ENCODE assay signal across 8 cellular contexts in genomic region chr12:110563702-110564470, GRCh38. TPM values are rescaled to one million over a fixed set of nuclear protein-coding genes. Genes with fewer than 3 reads are reported as not detected.
A peak's percentile ranks its signal among the peaks of the same experiment; 100 is the strongest.
DNase-seq lines count a peak whose midpoint lies in the region; ATAC-seq and TF ChIP-seq lines count a peak whose summit lies in the region.

No MANE protein-coding gene starts in this region.

- no peaks in the 10 kb centered on the region for H3K27me3 ChIP-seq in fibroblast of lung (ENCODE audit: control insufficient read depth, insufficient read depth, low read length)

- DNase-seq in EL = peak; percentile 56
- DNase-seq in RPMI8226 = peak; percentile 24
- DNase-seq in fibroblast of lung (ENCODE audit: low read depth in 2 of 2) = peak; percentile 53 to 66
- DNase-seq in osteocyte (ENCODE audit: extremely low spot score, unreplicated experiment) = no peak
- no peak for DNase-seq in anterior cingulate cortex (lab: John Stamatoyannopoulos, UW)
- no peak for DNase-seq in pons (ENCODE audit: low spot score)
- DNase-seq in NCI-H748 treated with DMSO at 0.1 percent for 48 hours (lab: John Stamatoyannopoulos, UW) = no peak

- no peaks in the 10 kb centered on the region for H3K9me3 Mint-ChIP-seq in osteocyte (ENCODE audit: unreplicated experiment)

- no peak overlapping the region for H2AFZ ChIP-seq in fibroblast of lung (ENCODE audit: low read length)

- no peak for ATAC-seq in HG03521 (IDR thresholded peaks at IDR 0.05; ENCODE audit: unreplicated experiment)

- H3K4me1 Mint-ChIP-seq in osteocyte (ENCODE audit: unreplicated experiment) = peaks cover 41% of the 10 kb centered on the region

- H3K27ac ChIP-seq in fibroblast of lung (ENCODE audit: insufficient read depth, low read length) = no peak overlapping the region

- H3K4me3 ChIP-seq in fibroblast of lung (replicated peaks in 1 of 4; ENCODE audit: control extremely low read depth in 1 of 4, insufficient read depth in 1 of 4, low read depth in 3 of 4, low read length in 4 of 4) = no peak overlapping the region

- H3K4me1 ChIP-seq in fibroblast of lung (ENCODE audit: control insufficient read depth, extremely low read depth, insufficient read depth, low read length) = peaks cover 6% of the 10 kb centered on the region

- H3K79me2 ChIP-seq in fibroblast of lung (ENCODE audit: control insufficient read depth, insufficient read depth, low read length) = peaks cover 32% of the 10 kb centered on the region

- no peak overlapping the region for H3K4me3 Mint-ChIP-seq in osteocyte (ENCODE audit: unreplicated experiment)

- H3K9ac ChIP-seq in fibroblast of lung (ENCODE audit: insufficient read depth, low read length) = no peak overlapping the region

- no peaks in the 10 kb centered on the region for H4K20me1 ChIP-seq in fibroblast of lung (ENCODE audit: control insufficient read depth, extremely low read depth, insufficient read depth, low read length)

- H3K4me2 ChIP-seq in fibroblast of lung (ENCODE audit: extremely low read depth, insufficient read depth, low read length) = peak overlapping the region; percentile 11

- no peaks in the 10 kb centered on the region for H3K27me3 Mint-ChIP-seq in osteocyte (ENCODE audit: unreplicated experiment)

- no peaks in the 10 kb centered on the region for H3K36me3 ChIP-seq in fibroblast of lung (ENCODE audit: control insufficient read depth, insufficient read depth, low read length)

- H3K27ac Mint-ChIP-seq in osteocyte (ENCODE audit: unreplicated experiment) = peak overlapping the region; percentile 70

- TF ChIP-seq CTCF in fibroblast of lung (conservative IDR thresholded peaks at IDR 0.05 in 1 of 2, IDR thresholded peaks at IDR 0.05 in 1 of 2; ENCODE audit: low read depth in 1 of 2, low read length in 2 of 2) = no peak
- no peak for TF ChIP-seq CTCF in osteocyte (IDR thresholded peaks at IDR 0.05)

- H3K9me3 ChIP-seq in fibroblast of lung (ENCODE audit: control insufficient read depth, insufficient read depth, low read depth, low read length) = no peaks in the 10 kb centered on the region

- no peaks in the 10 kb centered on the region for H3K36me3 Mint-ChIP-seq in osteocyte (ENCODE audit: unreplicated experiment)

RNA-seq across cellular contexts. Expression of gene PPTC7, which starts 19.2 kb away (rescaled TPM):
- total RNA-seq in fibroblast of lung (4.9 and 6.9 TPM in 2 replicates), osteocyte (13.3 and 14.4 TPM in 2 replicates)
- 9.4 and 12.5 TPM in 2 replicates for polyA plus RNA-seq in fibroblast of lung
- 6.5 and 7.9 TPM in 2 replicates for polyA plus RNA-seq in fibroblast of lung (2012)
- 4.2 and 13.4 TPM in 2 replicates for polyA minus RNA-seq in fibroblast of lung (ENCODE audit: low replicate concordance)

RNA-seq across cellular contexts. Expression of gene TCTN1, which starts 50.0 kb away (rescaled TPM):
- total RNA-seq in fibroblast of lung = 24.9 and 27.4 TPM in 2 replicates
- polyA plus RNA-seq in fibroblast of lung = 20.3 and 25.0 TPM in 2 replicates
- polyA plus RNA-seq in fibroblast of lung (2012) = 20.8 and 24.8 TPM in 2 replicates
- 10.3 and 29.6 TPM in 2 replicates for polyA minus RNA-seq in fibroblast of lung (ENCODE audit: low replicate concordance)
- 49.5 and 51.4 TPM in 2 replicates for total RNA-seq in osteocyte

Comparison
In these comparisons a context has a peak if more than half of its experiments do, and no peak if none do; other contexts are left out.
1. DNase-seq: peak in EL (single experiment), RPMI8226 (single experiment) and fibroblast of lung (2 of 2); none in osteocyte (single experiment), anterior cingulate cortex (0 of 58), pons (single experiment) and NCI-H748 treated with DMSO at 0.1 percent for 48 hours (single experiment).